In the genomic region with DNA sequence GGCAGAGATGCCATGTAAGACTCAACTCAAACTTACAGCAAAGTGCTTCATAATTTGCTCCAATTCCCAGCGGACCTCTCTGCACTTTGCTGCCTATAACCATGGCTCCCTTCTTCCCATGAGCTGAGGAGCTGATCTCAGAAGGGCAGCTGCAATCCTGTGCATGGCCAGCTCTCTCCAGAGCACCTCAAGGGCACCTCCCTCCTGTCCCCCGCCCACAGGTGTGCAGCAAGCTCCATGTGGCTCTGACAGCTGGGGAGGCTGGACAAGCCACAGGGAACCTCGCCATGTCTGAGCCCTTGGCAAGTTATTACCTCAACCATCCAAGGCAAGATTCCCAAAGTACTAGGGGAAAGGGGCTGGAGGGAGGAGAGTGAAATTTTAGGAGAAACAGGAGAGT, we compare ENCODE assay signal across 14 cellular contexts.
DNase-seq lines count a peak whose midpoint lies in the region; ATAC-seq and TF ChIP-seq lines count a peak whose summit lies in the region.
"Had no signal": no experiment of that assay in that cellular context is flagged by ENCODE, and none has a peak within 500 bp of the region (broad histone marks: within the 10 kb centered on the region; RNA-seq: fewer than 3 reads in every experiment).

No MANE protein-coding gene starts in this region.

- POLR2A ChIA-PET in activated CD8-positive, alpha-beta T cell treated with anti-CD3 and anti-CD28 coated beads, Interleukin-2, amount 10 ng/mL, durations not matched to agents 7 days and 5 days (lab: Charles Lee): no interaction called here
- POLR2A ChIA-PET in activated CD8-positive, alpha-beta T cell treated with anti-CD3 and anti-CD28 coated beads for 36 hours (lab: Charles Lee): no interaction called here

- H3K9me3 Mint-ChIP-seq in activated CD8-positive, alpha-beta T cell treated with anti-CD3 and anti-CD28 coated beads, Interleukin-2, amount 10 ng/mL, durations not matched to agents 7 days and 5 days (ENCODE audit: insufficient read depth): no peaks in the 10 kb centered on the region
- H3K9me3 Mint-ChIP-seq in activated CD8-positive, alpha-beta T cell treated with anti-CD3 and anti-CD28 coated beads for 36 hours: no peaks in the 10 kb centered on the region
- H3K9me3 Mint-ChIP-seq: CD14-positive monocyte; CD8-positive, alpha-beta T cell; GM23338 had no signal

- H3K9me3 ChIP-seq in WERI-Rb-1 (ENCODE audit: severe bottlenecking) (no peaks in the 10 kb centered on the region), esophagus muscularis mucosa (no peaks in the 10 kb centered on the region), upper lobe of right lung (no peaks in the 10 kb centered on the region)
- H3K9me3 ChIP-seq: A549 had no signal

- H3K27ac ChIP-seq in WERI-Rb-1 (no peak overlapping the region), esophagus muscularis mucosa (replicated peaks in 1 of 4) (no peak overlapping the region), upper lobe of right lung (no peak overlapping the region)
- H3K27ac ChIP-seq: A549 had no signal

- no peak for ATAC-seq in activated CD8-positive, alpha-beta T cell treated with anti-CD3 and anti-CD28 coated beads, Interleukin-2, amount 10 ng/mL, durations not matched to agents 7 days and 5 days
- no peak for ATAC-seq in activated CD8-positive, alpha-beta T cell treated with anti-CD3 and anti-CD28 coated beads for 36 hours
- no peak for ATAC-seq in upper lobe of right lung
- ATAC-seq: A549; CD8-positive, alpha-beta T cell had no signal

- H3K36me3 ChIP-seq in WERI-Rb-1: no peaks in the 10 kb centered on the region
- peaks cover 4 to 34% (median 12%) of the 10 kb centered on the region in 4 donors for H3K36me3 ChIP-seq in esophagus muscularis mucosa
- H3K36me3 ChIP-seq in upper lobe of right lung: peaks cover 20% of the 10 kb centered on the region

- no peaks in the 10 kb centered on the region for H3K4me1 Mint-ChIP-seq in activated CD8-positive, alpha-beta T cell treated with anti-CD3 and anti-CD28 coated beads, Interleukin-2, amount 10 ng/mL, durations not matched to agents 7 days and 5 days (ENCODE audit: low read depth)
- H3K4me1 Mint-ChIP-seq in activated CD8-positive, alpha-beta T cell treated with anti-CD3 and anti-CD28 coated beads for 36 hours (ENCODE audit: low read depth): no peaks in the 10 kb centered on the region
- H3K4me1 Mint-ChIP-seq: CD14-positive monocyte had no signal

- H3K36me3 Mint-ChIP-seq in activated CD8-positive, alpha-beta T cell treated with anti-CD3 and anti-CD28 coated beads, Interleukin-2, amount 10 ng/mL, durations not matched to agents 7 days and 5 days (ENCODE audit: low read depth): no peaks in the 10 kb centered on the region
- no peaks in the 10 kb centered on the region for H3K36me3 Mint-ChIP-seq in activated CD8-positive, alpha-beta T cell treated with anti-CD3 and anti-CD28 coated beads for 36 hours (ENCODE audit: low read depth)
- H3K36me3 Mint-ChIP-seq: CD8-positive, alpha-beta T cell had no signal

- CTCF ChIA-PET in activated CD8-positive, alpha-beta T cell treated with anti-CD3 and anti-CD28 coated beads, Interleukin-2, amount 10 ng/mL, durations not matched to agents 7 days and 5 days (lab: Charles Lee): interaction anchor here (1.0 to 10.6 kb wide), 2 partner anchors 9 to 158 kb away, joined by 4 to 84 read pairs; no protein-coding TSS in a partner anchor
- CTCF ChIA-PET in activated CD8-positive, alpha-beta T cell treated with anti-CD3 and anti-CD28 coated beads for 36 hours (lab: Charles Lee): interaction anchor here (1.1 kb wide), 1 partner anchor 8 kb away, joined by 3 read pairs; no protein-coding TSS in a partner anchor

- no peak overlapping the region for H3K4me3 Mint-ChIP-seq in activated CD8-positive, alpha-beta T cell treated with anti-CD3 and anti-CD28 coated beads, Interleukin-2, amount 10 ng/mL, durations not matched to agents 7 days and 5 days
- no peak overlapping the region for H3K4me3 Mint-ChIP-seq in activated CD8-positive, alpha-beta T cell treated with anti-CD3 and anti-CD28 coated beads for 36 hours
- H3K4me3 Mint-ChIP-seq: CD14-positive monocyte; CD8-positive, alpha-beta T cell; GM23338 had no signal

- H3K27ac Mint-ChIP-seq in activated CD8-positive, alpha-beta T cell treated with anti-CD3 and anti-CD28 coated beads, Interleukin-2, amount 10 ng/mL, durations not matched to agents 7 days and 5 days: no peak overlapping the region
- no peak overlapping the region for H3K27ac Mint-ChIP-seq in activated CD8-positive, alpha-beta T cell treated with anti-CD3 and anti-CD28 coated beads for 36 hours
- H3K27ac Mint-ChIP-seq: CD14-positive monocyte; CD8-positive, alpha-beta T cell; GM23338 had no signal

- TF ChIP-seq POLR2A in esophagus muscularis mucosa (IDR thresholded peaks at IDR 0.05; ENCODE audit: low read depth): no peak

- TF ChIP-seq CTCF in activated CD8-positive, alpha-beta T cell treated with anti-CD3 and anti-CD28 coated beads for 36 hours (IDR thresholded peaks at IDR 0.05): no peak
- no peak for TF ChIP-seq CTCF in WERI-Rb-1 (IDR thresholded peaks at IDR 0.05; ENCODE audit: low read depth, low read length)
- TF ChIP-seq CTCF in esophagus muscularis mucosa (IDR thresholded peaks at IDR 0.05): no peak
- no peak for TF ChIP-seq CTCF in upper lobe of right lung (IDR thresholded peaks at IDR 0.05)

- peak; percentile 14 for DNase-seq in activated CD8-positive, alpha-beta T cell treated with anti-CD3 and anti-CD28 coated beads, Interleukin-2, amount 10 ng/mL, durations not matched to agents 7 days and 5 days
- DNase-seq in activated CD8-positive, alpha-beta T cell treated with anti-CD3 and anti-CD28 coated beads for 36 hours: no peak
- DNase-seq in WERI-Rb-1 (peak; percentile 16), esophagus muscularis mucosa (ENCODE audit: extremely low spot score) (peak; percentile 62), upper lobe of right lung (peak; percentile 54), occipital lobe (lab: John Stamatoyannopoulos, UW) (no peak), HCEC 1CT (no peak)
- DNase-seq: CD8-positive, alpha-beta T cell; COR-L47; DND-41; GDM1 had no signal

- peaks cover 17% of the 10 kb centered on the region for H3K27me3 Mint-ChIP-seq in activated CD8-positive, alpha-beta T cell treated with anti-CD3 and anti-CD28 coated beads, Interleukin-2, amount 10 ng/mL, durations not matched to agents 7 days and 5 days (ENCODE audit: low read depth)
- H3K27me3 Mint-ChIP-seq in activated CD8-positive, alpha-beta T cell treated with anti-CD3 and anti-CD28 coated beads for 36 hours: no peaks in the 10 kb centered on the region

- TF ChIP-seq EP300 in esophagus muscularis mucosa (IDR thresholded peaks at IDR 0.05): no peak

- intact Hi-C loops in activated CD8-positive, alpha-beta T cell treated with anti-CD3 and anti-CD28 coated beads for 36 hours (cut with micrococcal nuclease): no loop called here
- intact Hi-C loops in esophagus muscularis mucosa (cut with DNase I): no loop called here
- intact Hi-C loops in upper lobe of right lung (cut with DNase I): no loop called here

- H3K4me3 ChIP-seq in WERI-Rb-1 (ENCODE audit: low read depth, low read length) (no peak overlapping the region), esophagus muscularis mucosa (no peak overlapping the region), upper lobe of right lung (no peak overlapping the region)
- H3K4me3 ChIP-seq: A549, GM23338 had no signal

- H3K27me3 ChIP-seq in WERI-Rb-1 (ENCODE audit: insufficient read depth, low read depth, severe bottlenecking): no peaks in the 10 kb centered on the region
- H3K27me3 ChIP-seq in esophagus muscularis mucosa: no peaks in the 10 kb centered on the region
- no peaks in the 10 kb centered on the region for H3K27me3 ChIP-seq in upper lobe of right lung

- H3K4me1 ChIP-seq in esophagus muscularis mucosa (peaks cover 12 to 29% (median 23%) of the 10 kb centered on the region in 4 donors), upper lobe of right lung (no peaks in the 10 kb centered on the region)
- H3K4me1 ChIP-seq: A549 had no signal

- WGBS in esophagus muscularis mucosa: 100% methylated on average over 3 of the region's 3 CpGs

Comparison
In these comparisons a context has a peak if more than half of its experiments do, and no peak if none do; other contexts are left out.
1. DNase-seq: peak in activated CD8-positive, alpha-beta T cell treated with anti-CD3 and anti-CD28 coated beads, Interleukin-2, amount 10 ng/mL, durations not matched to agents 7 days and 5 days (single experiment), WERI-Rb-1 (single experiment), esophagus muscularis mucosa (single experiment) and upper lobe of right lung (single experiment); none in activated CD8-positive, alpha-beta T cell treated with anti-CD3 and anti-CD28 coated beads for 36 hours (single experiment), occipital lobe (single experiment) and HCEC 1CT (single experiment).